ENCODE assay signal across 38 cellular contexts in genomic region chr10:116246263-116246662, GRCh38. TPM values are rescaled to one million over a fixed set of nuclear protein-coding genes. Genes with fewer than 3 reads are reported as not detected.
"Had no signal": no experiment of that assay in that cellular context is flagged by ENCODE, and none has a peak within 500 bp of the region (broad histone marks: within the 10 kb centered on the region; RNA-seq: fewer than 3 reads in every experiment).

No MANE protein-coding gene starts in this region.

- H3K27me3 ChIP-seq: adrenal gland, body of pancreas, brain microvascular endothelial cell, breast epithelium had no signal

- H3K4me1 ChIP-seq: adrenal gland, body of pancreas, breast epithelium had no signal

- H3K36me3 Mint-ChIP-seq: activated CD4-positive, alpha-beta memory T cell treated with anti-CD3 and anti-CD28 coated beads for 36 hours; activated CD8-positive, alpha-beta memory T cell treated with anti-CD3 and anti-CD28 coated beads, Interleukin-2, amount 10 ng/mL, durations not matched to agents 7 days and 5 days; activated naive CD4-positive, alpha-beta T cell treated with anti-CD3 and anti-CD28 coated beads, Interleukin-2, amount 50 U/mL, for 72 hours; activated naive CD8-positive, alpha-beta T cell treated with anti-CD3 and anti-CD28 coated beads for 36 hours had no signal

- H3K36me3 ChIP-seq: adrenal gland, brain microvascular endothelial cell, breast epithelium had no signal

- H3K27ac ChIP-seq: adrenal gland, body of pancreas, brain microvascular endothelial cell, breast epithelium, VCaP had no signal

- DNase-seq: activated B cell treated with CpG ODN at 0.5 μM for 24 hours; activated CD4-positive, alpha-beta memory T cell treated with anti-CD3 and anti-CD28 coated beads for 36 hours; activated CD4-positive, alpha-beta T cell treated with anti-CD3 and anti-CD28 coated beads for 4 hours; activated CD4-positive, alpha-beta T cell treated with anti-CD3 and anti-CD28 coated beads, Interleukin-2, amount 10 ng/mL, durations not matched to agents 24 days and 14 days; activated CD4-positive, alpha-beta T cell treated with anti-CD3 and anti-CD28 coated beads, Interleukin-2, amount 50 U/mL, for 1 hour; activated CD4-positive, alpha-beta T cell treated with anti-CD3 and anti-CD28 coated beads, Interleukin-2, amount 50 U/mL, for 4 hours; activated CD4-positive, CD25-positive, alpha-beta regulatory T cell treated with anti-CD3 and anti-CD28 coated beads, Interleukin-2, amount 50 U/mL, for 72 hours; activated CD8-positive, alpha-beta memory T cell treated with anti-CD3 and anti-CD28 coated beads for 24 hours; activated CD8-positive, alpha-beta memory T cell treated with anti-CD3 and anti-CD28 coated beads, Interleukin-2, amount 10 ng/mL, durations not matched to agents 7 days and 5 days; activated CD8-positive, alpha-beta T cell treated with anti-CD3 and anti-CD28 coated beads, Interleukin-2, amount 10 ng/mL, durations not matched to agents 7 days and 5 days; activated effector memory CD4-positive, alpha-beta T cell treated with anti-CD3 and anti-CD28 coated beads, Interleukin-2, amount 50 U/mL, for 16 hours; activated gamma-delta T cell treated with Interleukin-2 at 50 U/mL for 16 hours; activated naive CD4-positive, alpha-beta T cell; activated naive CD4-positive, alpha-beta T cell treated with anti-CD3 and anti-CD28 coated beads for 36 hours; activated naive CD4-positive, alpha-beta T cell treated with anti-CD3 and anti-CD28 coated beads, Interleukin-2, amount 50 U/mL, for 16 hours; activated naive CD8-positive, alpha-beta T cell treated with anti-CD3 and anti-CD28 coated beads for 36 hours; activated T-cell treated with anti-CD3 and anti-CD28 coated beads for 4 hours; activated T-cell treated with anti-CD3 and anti-CD28 coated beads, Interleukin-2, amount 50 U/mL, for 1 hour; activated T-cell treated with anti-CD3 and anti-CD28 coated beads, Interleukin-2, amount 50 U/mL, for 4 hours; activated T-cell treated with anti-CD3 and anti-CD28 coated beads, Interleukin-2, amount 50 U/mL, for 72 hours; adrenal gland; amniotic stem cell; aorta; body of pancreas; brain microvascular endothelial cell; central memory CD4-positive, alpha-beta T cell; T-helper 1 cell; T-helper 2 cell; T-helper 9 cell had no signal

- H3K9me3 ChIP-seq: adrenal gland, body of pancreas, breast epithelium had no signal

- H3K4me3 Mint-ChIP-seq: activated B cell treated with CpG ODN at 0.5 μM for 24 hours; activated CD4-positive, alpha-beta memory T cell treated with anti-CD3 and anti-CD28 coated beads for 36 hours; activated CD4-positive, alpha-beta T cell treated with anti-CD3 and anti-CD28 coated beads, Interleukin-2, amount 10 ng/mL, durations not matched to agents 24 days and 14 days; activated CD8-positive, alpha-beta memory T cell treated with anti-CD3 and anti-CD28 coated beads, Interleukin-2, amount 10 ng/mL, durations not matched to agents 7 days and 5 days; activated CD8-positive, alpha-beta T cell treated with anti-CD3 and anti-CD28 coated beads, Interleukin-2, amount 10 ng/mL, durations not matched to agents 7 days and 5 days; activated naive CD4-positive, alpha-beta T cell treated with anti-CD3 and anti-CD28 coated beads for 36 hours; activated naive CD8-positive, alpha-beta T cell treated with anti-CD3 and anti-CD28 coated beads for 36 hours; activated T-cell treated with anti-CD3 and anti-CD28 coated beads, Interleukin-2, amount 50 U/mL, for 4 hours; activated T-cell treated with anti-CD3 and anti-CD28 coated beads, Interleukin-2, amount 50 U/mL, for 72 hours; activated T-helper 1 cell treated with anti-CD3 and anti-CD28 coated beads, Interleukin-12 subunit alpha, Interleukin-12 subunit beta, Interleukin-2, Interleukin-4 antibody, amounts not matched to agents 30 ng/mL and 10 ng/mL and 1 ng/mL, durations not matched to agents 14 hours and 24 hours and 36 hours; activated T-helper 17 cell treated with anti-CD3 and anti-CD28 coated beads, Interleukin-2, amount 50 U/mL, for 72 hours; T-helper 1 cell treated with Interleukin-12 subunit alpha and Interleukin-12 subunit beta and Interleukin-4 antibody, amounts not matched to agents 30 μg/mL and 1 μg/mL, for 36 hours; T-helper 2 cell treated with Interferon-gamma antibody and Interleukin-4, amounts not matched to agents 5 μg/mL and 100 μg/mL, for 36 hours had no signal

- H3K4me3 ChIP-seq: adrenal gland, body of pancreas, breast epithelium had no signal

- FAIRE-seq: astrocyte, TTC549 had no signal

- H3K9me3 Mint-ChIP-seq: activated B cell treated with CpG ODN at 0.5 μM for 24 hours; activated CD4-positive, alpha-beta memory T cell treated with anti-CD3 and anti-CD28 coated beads for 36 hours; activated CD4-positive, alpha-beta T cell treated with anti-CD3 and anti-CD28 coated beads, Interleukin-2, amount 10 ng/mL, durations not matched to agents 24 days and 14 days; activated naive CD4-positive, alpha-beta T cell treated with anti-CD3 and anti-CD28 coated beads for 36 hours; activated naive CD8-positive, alpha-beta T cell treated with anti-CD3 and anti-CD28 coated beads for 36 hours; activated T-cell treated with anti-CD3 and anti-CD28 coated beads, Interleukin-2, amount 50 U/mL, for 4 hours; activated T-helper 1 cell treated with anti-CD3 and anti-CD28 coated beads, Interleukin-12 subunit alpha, Interleukin-12 subunit beta, Interleukin-2, Interleukin-4 antibody, amounts not matched to agents 30 ng/mL and 10 ng/mL and 1 ng/mL, durations not matched to agents 14 hours and 24 hours and 36 hours; T-helper 2 cell treated with Interferon-gamma antibody and Interleukin-4, amounts not matched to agents 5 μg/mL and 100 μg/mL, for 36 hours had no signal

- H3K27me3 Mint-ChIP-seq: activated B cell treated with CpG ODN at 0.5 μM for 24 hours; activated CD4-positive, alpha-beta memory T cell treated with anti-CD3 and anti-CD28 coated beads for 36 hours; activated CD4-positive, alpha-beta T cell treated with anti-CD3 and anti-CD28 coated beads, Interleukin-2, amount 10 ng/mL, durations not matched to agents 24 days and 14 days; activated CD8-positive, alpha-beta memory T cell treated with anti-CD3 and anti-CD28 coated beads, Interleukin-2, amount 10 ng/mL, durations not matched to agents 7 days and 5 days; activated naive CD8-positive, alpha-beta T cell treated with anti-CD3 and anti-CD28 coated beads for 36 hours; activated T-helper 17 cell treated with anti-CD3 and anti-CD28 coated beads, Interleukin-2, amount 50 U/mL, for 72 hours had no signal

- H3K4me1 Mint-ChIP-seq: activated B cell treated with CpG ODN at 0.5 μM for 24 hours; activated CD4-positive, alpha-beta T cell treated with anti-CD3 and anti-CD28 coated beads, Interleukin-2, amount 10 ng/mL, durations not matched to agents 24 days and 14 days; activated CD8-positive, alpha-beta memory T cell treated with anti-CD3 and anti-CD28 coated beads, Interleukin-2, amount 10 ng/mL, durations not matched to agents 7 days and 5 days; activated naive CD8-positive, alpha-beta T cell treated with anti-CD3 and anti-CD28 coated beads for 36 hours; activated T-helper 17 cell treated with anti-CD3 and anti-CD28 coated beads, Interleukin-2, amount 50 U/mL, for 72 hours had no signal

- H3K27ac Mint-ChIP-seq: activated B cell treated with CpG ODN at 0.5 μM for 24 hours; activated CD4-positive, alpha-beta memory T cell treated with anti-CD3 and anti-CD28 coated beads for 36 hours; activated CD4-positive, alpha-beta T cell treated with anti-CD3 and anti-CD28 coated beads, Interleukin-2, amount 10 ng/mL, durations not matched to agents 24 days and 14 days; activated CD8-positive, alpha-beta memory T cell treated with anti-CD3 and anti-CD28 coated beads, Interleukin-2, amount 10 ng/mL, durations not matched to agents 7 days and 5 days; activated CD8-positive, alpha-beta T cell treated with anti-CD3 and anti-CD28 coated beads, Interleukin-2, amount 10 ng/mL, durations not matched to agents 7 days and 5 days; activated naive CD4-positive, alpha-beta T cell treated with anti-CD3 and anti-CD28 coated beads for 36 hours; activated naive CD4-positive, alpha-beta T cell treated with anti-CD3 and anti-CD28 coated beads, Interleukin-2, amount 50 U/mL, for 72 hours; activated naive CD8-positive, alpha-beta T cell treated with anti-CD3 and anti-CD28 coated beads for 36 hours; activated T-cell treated with anti-CD3 and anti-CD28 coated beads, Interleukin-2, amount 50 U/mL, for 72 hours; activated T-helper 1 cell treated with anti-CD3 and anti-CD28 coated beads, Interleukin-12 subunit alpha, Interleukin-12 subunit beta, Interleukin-2, Interleukin-4 antibody, amounts not matched to agents 30 ng/mL and 10 ng/mL and 1 ng/mL, durations not matched to agents 14 hours and 24 hours and 36 hours; activated T-helper 17 cell treated with anti-CD3 and anti-CD28 coated beads, Interleukin-2, amount 50 U/mL, for 72 hours; T-helper 1 cell treated with Interleukin-12 subunit alpha and Interleukin-12 subunit beta and Interleukin-4 antibody, amounts not matched to agents 30 μg/mL and 1 μg/mL, for 36 hours; T-helper 2 cell treated with Interferon-gamma antibody and Interleukin-4, amounts not matched to agents 5 μg/mL and 100 μg/mL, for 36 hours had no signal

- ATAC-seq: activated CD8-positive, alpha-beta memory T cell treated with anti-CD3 and anti-CD28 coated beads, Interleukin-2, amount 10 ng/mL, durations not matched to agents 7 days and 5 days; activated CD8-positive, alpha-beta T cell treated with anti-CD3 and anti-CD28 coated beads, Interleukin-2, amount 10 ng/mL, durations not matched to agents 7 days and 5 days; activated naive CD4-positive, alpha-beta T cell treated with anti-CD3 and anti-CD28 coated beads, Interleukin-2, amount 50 U/mL, for 72 hours; activated T-cell treated with anti-CD3 and anti-CD28 coated beads, Interleukin-2, amount 50 U/mL, for 4 hours; activated T-cell treated with anti-CD3 and anti-CD28 coated beads, Interleukin-2, amount 50 U/mL, for 72 hours; activated T-helper 17 cell treated with anti-CD3 and anti-CD28 coated beads, Interleukin-2, amount 50 U/mL, for 72 hours; body of pancreas had no signal

RNA-seq across cellular contexts. Expression of gene GFRA1, which starts 26.7 kb away (rescaled TPM):
- total RNA-seq: activated B cell treated with CpG ODN at 0.5 μM for 24 hours; activated CD4-positive, alpha-beta memory T cell treated with anti-CD3 and anti-CD28 coated beads for 36 hours; activated CD4-positive, alpha-beta T cell treated with anti-CD3 and anti-CD28 coated beads, Interleukin-2, amount 10 ng/mL, durations not matched to agents 24 days and 14 days; activated CD8-positive, alpha-beta memory T cell treated with anti-CD3 and anti-CD28 coated beads, Interleukin-2, amount 10 ng/mL, durations not matched to agents 7 days and 5 days; activated CD8-positive, alpha-beta T cell treated with anti-CD3 and anti-CD28 coated beads, Interleukin-2, amount 10 ng/mL, durations not matched to agents 7 days and 5 days; activated naive CD4-positive, alpha-beta T cell treated with anti-CD3 and anti-CD28 coated beads for 36 hours; activated naive CD8-positive, alpha-beta T cell treated with anti-CD3 and anti-CD28 coated beads for 36 hours; activated T-cell treated with anti-CD3 and anti-CD28 coated beads, Interleukin-2, amount 50 U/mL, for 72 hours; activated T-helper 1 cell treated with anti-CD3 and anti-CD28 coated beads, Interleukin-12 subunit alpha, Interleukin-12 subunit beta, Interleukin-2, Interleukin-4 antibody, amounts not matched to agents 30 ng/mL and 10 ng/mL and 1 ng/mL, durations not matched to agents 14 hours and 24 hours and 36 hours; activated T-helper 17 cell treated with anti-CD3 and anti-CD28 coated beads, Interleukin-2, amount 50 U/mL, for 72 hours had no signal
